Comparison of ENCODE assay signal across 8 cellular contexts in the genomic region with DNA sequence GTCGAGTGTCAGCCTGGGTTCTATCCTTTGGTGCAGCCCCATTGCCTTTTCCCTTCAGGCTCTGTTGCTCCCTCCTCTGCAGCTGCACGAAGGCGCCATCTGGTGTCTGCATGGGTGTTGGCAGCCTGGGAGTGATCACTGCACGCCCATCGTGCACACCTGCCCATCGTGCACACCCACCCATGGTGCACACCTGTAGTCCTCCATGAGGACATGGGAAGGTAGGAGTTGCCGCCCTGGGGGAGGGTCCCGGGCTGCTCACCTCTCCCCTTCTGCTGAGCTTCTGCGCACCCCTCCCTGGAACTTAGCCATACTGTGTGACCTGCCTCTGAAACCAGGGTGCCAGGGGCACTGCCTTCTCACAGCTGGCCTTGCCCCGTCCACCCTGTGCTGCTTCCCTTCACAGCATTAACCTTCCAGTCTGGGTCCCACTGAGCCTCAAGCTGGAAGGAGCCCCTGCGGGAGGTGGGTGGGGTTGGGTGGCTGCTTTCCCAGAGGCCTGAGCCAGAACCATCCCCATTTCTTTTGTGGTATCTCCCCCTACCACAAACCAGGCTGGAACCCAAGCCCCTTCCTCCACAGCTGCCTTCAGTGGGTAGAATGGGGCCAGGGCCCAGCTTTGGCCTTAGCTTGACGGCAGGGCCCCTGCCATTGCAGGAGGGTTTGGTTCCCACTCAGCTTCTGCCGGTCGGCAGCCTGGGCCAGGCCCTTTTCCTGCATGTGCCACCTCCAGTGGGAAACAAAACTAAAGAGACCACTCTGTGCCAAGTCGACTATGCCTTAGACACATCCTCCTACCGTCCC. TPM values are rescaled to one million over a fixed set of nuclear protein-coding genes. Genes with fewer than 3 reads are reported as not detected.
DNase-seq lines count a peak whose midpoint lies in the region; ATAC-seq and TF ChIP-seq lines count a peak whose summit lies in the region.

No MANE protein-coding gene starts in this region.

- H4K8ac ChIP-seq in trophoblast cell (ENCODE audit: low read depth, low read length): no peak overlapping the region

- H2BK5ac ChIP-seq in trophoblast cell (ENCODE audit: low read depth, low read length, poor library complexity): no peak overlapping the region

- no peak overlapping the region for H2AK5ac ChIP-seq in trophoblast cell (ENCODE audit: low read length)

- H2BK120ac ChIP-seq in trophoblast cell (ENCODE audit: insufficient read depth, low read length, poor library complexity): no peak overlapping the region

- H3K79me2 ChIP-seq in trophoblast cell (ENCODE audit: control insufficient read depth, insufficient read depth, low read length, poor library complexity): no peaks in the 10 kb centered on the region

- H3K9me3 ChIP-seq in trophoblast cell (ENCODE audit: insufficient read depth, low read depth, low read length): peaks cover 6% of the 10 kb centered on the region
- no peaks in the 10 kb centered on the region for H3K9me3 ChIP-seq in upper lobe of right lung

- peaks cover 38% of the 10 kb centered on the region for H3K36me3 Mint-ChIP-seq in activated T-helper 2 cell treated with anti-CD3 and anti-CD28 coated beads, Interferon-gamma antibody, Interleukin-2, Interleukin-4, amounts not matched to agents 10 μg/mL and 5 μg/mL and 100 μg/mL, durations not matched to agents 14 hours and 24 hours and 36 hours (ENCODE audit: low read depth)

- no peaks in the 10 kb centered on the region for H3K27me3 Mint-ChIP-seq in activated T-helper 2 cell treated with anti-CD3 and anti-CD28 coated beads, Interferon-gamma antibody, Interleukin-2, Interleukin-4, amounts not matched to agents 10 μg/mL and 5 μg/mL and 100 μg/mL, durations not matched to agents 14 hours and 24 hours and 36 hours (ENCODE audit: low read depth)

- H3K4me1 Mint-ChIP-seq in activated T-helper 2 cell treated with anti-CD3 and anti-CD28 coated beads, Interferon-gamma antibody, Interleukin-2, Interleukin-4, amounts not matched to agents 10 μg/mL and 5 μg/mL and 100 μg/mL, durations not matched to agents 14 hours and 24 hours and 36 hours (ENCODE audit: low read depth): peaks cover under 1% of the 10 kb centered on the region

- no peak overlapping the region for H3K27ac Mint-ChIP-seq in activated T-helper 2 cell treated with anti-CD3 and anti-CD28 coated beads, Interferon-gamma antibody, Interleukin-2, Interleukin-4, amounts not matched to agents 10 μg/mL and 5 μg/mL and 100 μg/mL, durations not matched to agents 14 hours and 24 hours and 36 hours

- H3K4me3 Mint-ChIP-seq in activated T-helper 2 cell treated with anti-CD3 and anti-CD28 coated beads, Interferon-gamma antibody, Interleukin-2, Interleukin-4, amounts not matched to agents 10 μg/mL and 5 μg/mL and 100 μg/mL, durations not matched to agents 14 hours and 24 hours and 36 hours (ENCODE audit: low read depth): no peak overlapping the region

- TF ChIP-seq CTCF in GM06990 (IDR thresholded peaks at IDR 0.05; ENCODE audit: insufficient read depth, low read length, poor library complexity, severe bottlenecking) (peak; percentile 97), foreskin keratinocyte (conservative IDR thresholded peaks at IDR 0.05) (peak; percentile 95), upper lobe of right lung (IDR thresholded peaks at IDR 0.05) (peak; percentile 82)

- H3K23ac ChIP-seq in trophoblast cell (ENCODE audit: low read length): no peak overlapping the region

- H3K4me3 ChIP-seq in GM06990 (replicated peaks; ENCODE audit: low read depth, low read length) (no peak overlapping the region), trophoblast cell (ENCODE audit: low read depth, low read length) (no peak overlapping the region), upper lobe of right lung (no peak overlapping the region)

- H3K14ac ChIP-seq in trophoblast cell (ENCODE audit: low read length): no peak overlapping the region

- DNase-seq in GM06990 (ENCODE audit: extremely low read depth, insufficient read length): peak; percentile 59
- peak; percentile 93 for DNase-seq in HuH-7.5 (ENCODE audit: low spot score)
- DNase-seq in SHP77 (lab: John Stamatoyannopoulos, UW): peak; percentile 42 to 55
- peak; percentile 68 for DNase-seq in activated T-helper 2 cell treated with anti-CD3 and anti-CD28 coated beads, Interferon-gamma antibody, Interleukin-2, Interleukin-4, amounts not matched to agents 10 μg/mL and 5 μg/mL and 100 μg/mL, durations not matched to agents 14 hours and 24 hours and 36 hours (ENCODE audit: low spot score)
- DNase-seq in foreskin keratinocyte: no peak
- peak; percentile 63 to 84 for DNase-seq in trophoblast cell
- peak; percentile 83 for DNase-seq in upper lobe of right lung

- no peak overlapping the region for H2AFZ ChIP-seq in trophoblast cell (ENCODE audit: insufficient read depth, low read length, poor library complexity)

- no peak overlapping the region for H3K18ac ChIP-seq in trophoblast cell (ENCODE audit: low read length)

- no peak overlapping the region for H3K9ac ChIP-seq in trophoblast cell (ENCODE audit: low read length)

- H3K36me3 ChIP-seq in GM06990 (ENCODE audit: control insufficient read depth, insufficient read depth, low read length) (peaks cover 46% of the 10 kb centered on the region), trophoblast cell (ENCODE audit: control insufficient read depth in 1 of 2, insufficient read depth in 2 of 2, low read length in 2 of 2) (peaks cover 11 to 14% of the 10 kb centered on the region in 2 experiments), upper lobe of right lung (peaks cover 28% of the 10 kb centered on the region)

- no peak overlapping the region for H4K12ac ChIP-seq in trophoblast cell (ENCODE audit: low read depth, low read length)

- H3K4me2 ChIP-seq in trophoblast cell (ENCODE audit: low read length): no peak overlapping the region

- no peaks in the 10 kb centered on the region for H3K79me1 ChIP-seq in trophoblast cell (ENCODE audit: low read length)

- H2BK12ac ChIP-seq in trophoblast cell (ENCODE audit: low read length): no peak overlapping the region

- H3K9me3 Mint-ChIP-seq in activated T-helper 2 cell treated with anti-CD3 and anti-CD28 coated beads, Interferon-gamma antibody, Interleukin-2, Interleukin-4, amounts not matched to agents 10 μg/mL and 5 μg/mL and 100 μg/mL, durations not matched to agents 14 hours and 24 hours and 36 hours: no peaks in the 10 kb centered on the region

- H3K27ac ChIP-seq in foreskin keratinocyte (no peak overlapping the region), trophoblast cell (ENCODE audit: low read depth, low read length) (no peak overlapping the region), upper lobe of right lung (no peak overlapping the region)

- ATAC-seq in foreskin keratinocyte (peak; percentile 55), upper lobe of right lung (peak; percentile 79), GM18909 (IDR thresholded peaks at IDR 0.05; ENCODE audit: poor library complexity, unreplicated experiment) (no peak)

- intact Hi-C loops in activated T-helper 2 cell treated with anti-CD3 and anti-CD28 coated beads, Interferon-gamma antibody, Interleukin-2, Interleukin-4, amounts not matched to agents 10 μg/mL and 5 μg/mL and 100 μg/mL, durations not matched to agents 14 hours and 24 hours and 36 hours (cut with micrococcal nuclease): loop anchor here (1.0 to 5.0 kb wide), 2 partner anchors 45 to 111 kb away; no protein-coding TSS in a partner anchor
- intact Hi-C loops in upper lobe of right lung (cut with DNase I): loop anchor here (10.0 kb wide), 2 partner anchors 104 to 254 kb away; no protein-coding TSS in a partner anchor

- WGBS in trophoblast cell (ENCODE audit: extremely low coverage, insufficient coverage, insufficient read length): no CpG with 5 or more reads among the region's 16 CpGs

- no peaks in the 10 kb centered on the region for H3K4me1 ChIP-seq in foreskin keratinocyte
- H3K4me1 ChIP-seq in trophoblast cell (ENCODE audit: control insufficient read depth in 1 of 2, insufficient read depth in 2 of 2, low read length in 2 of 2): no peaks in the 10 kb centered on the region
- H3K4me1 ChIP-seq in upper lobe of right lung: peaks cover 10% of the 10 kb centered on the region

- H3K27me3 ChIP-seq in GM06990 (replicated peaks; ENCODE audit: control insufficient read depth, insufficient read depth, low read length) (no peaks in the 10 kb centered on the region), foreskin keratinocyte (no peaks in the 10 kb centered on the region), trophoblast cell (ENCODE audit: insufficient read depth, low read length) (no peaks in the 10 kb centered on the region), upper lobe of right lung (no peaks in the 10 kb centered on the region)

- H4K91ac ChIP-seq in trophoblast cell (ENCODE audit: low read depth, low read length): no peak overlapping the region

- H3K4ac ChIP-seq in trophoblast cell (ENCODE audit: low read depth, low read length): no peak overlapping the region

RNA-seq across cellular contexts. Expression of a gene that starts 2.9 kb away (rescaled TPM):
- 5.6 and 6.0 TPM in 2 replicates for total RNA-seq in activated T-helper 2 cell treated with anti-CD3 and anti-CD28 coated beads, Interferon-gamma antibody, Interleukin-2, Interleukin-4, amounts not matched to agents 10 μg/mL and 5 μg/mL and 100 μg/mL, durations not matched to agents 14 hours and 24 hours and 36 hours
- total RNA-seq in foreskin keratinocyte (0.31 and 0.35 TPM in 2 replicates), upper lobe of right lung (0.96 TPM)
- 0.60 and 0.62 TPM in 2 replicates for polyA plus RNA-seq in foreskin keratinocyte
- polyA plus RNA-seq in trophoblast cell (2013): 0.34 and 0.42 TPM in 2 replicates

RNA-seq across cellular contexts. Expression of a gene that starts 7.9 kb away (rescaled TPM):
- total RNA-seq in activated T-helper 2 cell treated with anti-CD3 and anti-CD28 coated beads, Interferon-gamma antibody, Interleukin-2, Interleukin-4, amounts not matched to agents 10 μg/mL and 5 μg/mL and 100 μg/mL, durations not matched to agents 14 hours and 24 hours and 36 hours: 238 and 243 TPM in 2 replicates
- 43.5 and 46.3 TPM in 2 replicates for total RNA-seq in foreskin keratinocyte
- 51.2 and 53.6 TPM in 2 replicates for polyA plus RNA-seq in foreskin keratinocyte
- 12.5 and 14.2 TPM in 2 replicates for polyA plus RNA-seq in trophoblast cell (2013)
- total RNA-seq in upper lobe of right lung: 71.6 TPM

RNA-seq across cellular contexts. Expression of a gene that starts 15.2 kb away (rescaled TPM):
- total RNA-seq in activated T-helper 2 cell treated with anti-CD3 and anti-CD28 coated beads, Interferon-gamma antibody, Interleukin-2, Interleukin-4, amounts not matched to agents 10 μg/mL and 5 μg/mL and 100 μg/mL, durations not matched to agents 14 hours and 24 hours and 36 hours: 20.0 and 22.0 TPM in 2 replicates
- 19.2 and 24.8 TPM in 2 replicates for total RNA-seq in foreskin keratinocyte
- 25.6 and 29.9 TPM in 2 replicates for polyA plus RNA-seq in foreskin keratinocyte
- polyA plus RNA-seq in trophoblast cell (2013): 21.7 and 21.9 TPM in 2 replicates
- 40.2 TPM for total RNA-seq in upper lobe of right lung

RNA-seq across cellular contexts. Expression of a gene that starts 35.7 kb away (rescaled TPM):
- 15.5 and 16.5 TPM in 2 replicates for total RNA-seq in activated T-helper 2 cell treated with anti-CD3 and anti-CD28 coated beads, Interferon-gamma antibody, Interleukin-2, Interleukin-4, amounts not matched to agents 10 μg/mL and 5 μg/mL and 100 μg/mL, durations not matched to agents 14 hours and 24 hours and 36 hours
- total RNA-seq in foreskin keratinocyte (12.8 TPM in 2 replicates), upper lobe of right lung (29.7 TPM)
- polyA plus RNA-seq in foreskin keratinocyte: 12.9 and 13.0 TPM in 2 replicates
- polyA plus RNA-seq in trophoblast cell (2013): 17.9 and 25.2 TPM in 2 replicates

RNA-seq across cellular contexts. Expression of a gene that starts 39.7 kb away (rescaled TPM):
- total RNA-seq in activated T-helper 2 cell treated with anti-CD3 and anti-CD28 coated beads, Interferon-gamma antibody, Interleukin-2, Interleukin-4, amounts not matched to agents 10 μg/mL and 5 μg/mL and 100 μg/mL, durations not matched to agents 14 hours and 24 hours and 36 hours: 46.2 and 47.1 TPM in 2 replicates
- total RNA-seq in foreskin keratinocyte: 79.0 and 90.9 TPM in 2 replicates
- 52.6 and 57.5 TPM in 2 replicates for polyA plus RNA-seq in foreskin keratinocyte
- 65.8 and 67.9 TPM in 2 replicates for polyA plus RNA-seq in trophoblast cell (2013)
- 102 TPM for total RNA-seq in upper lobe of right lung

Comparison
In these comparisons a context has a peak if more than half of its experiments do, and no peak if none do; other contexts are left out.
1. DNase-seq: peak in GM06990 (single experiment), HuH-7.5 (single experiment), SHP77 (2 of 2), activated T-helper 2 cell treated with anti-CD3 and anti-CD28 coated beads, Interferon-gamma antibody, Interleukin-2, Interleukin-4, amounts not matched to agents 10 μg/mL and 5 μg/mL and 100 μg/mL, durations not matched to agents 14 hours and 24 hours and 36 hours (single experiment), trophoblast cell (2 of 2) and upper lobe of right lung (single experiment); none in foreskin keratinocyte (0 of 2).
2. Peak in every context shown above with its lines, with median percentiles within 50 percentile points of each other: CTCF ChIP-seq.